1 cellular context compared by ENCODE assay signal in the genomic region with DNA sequence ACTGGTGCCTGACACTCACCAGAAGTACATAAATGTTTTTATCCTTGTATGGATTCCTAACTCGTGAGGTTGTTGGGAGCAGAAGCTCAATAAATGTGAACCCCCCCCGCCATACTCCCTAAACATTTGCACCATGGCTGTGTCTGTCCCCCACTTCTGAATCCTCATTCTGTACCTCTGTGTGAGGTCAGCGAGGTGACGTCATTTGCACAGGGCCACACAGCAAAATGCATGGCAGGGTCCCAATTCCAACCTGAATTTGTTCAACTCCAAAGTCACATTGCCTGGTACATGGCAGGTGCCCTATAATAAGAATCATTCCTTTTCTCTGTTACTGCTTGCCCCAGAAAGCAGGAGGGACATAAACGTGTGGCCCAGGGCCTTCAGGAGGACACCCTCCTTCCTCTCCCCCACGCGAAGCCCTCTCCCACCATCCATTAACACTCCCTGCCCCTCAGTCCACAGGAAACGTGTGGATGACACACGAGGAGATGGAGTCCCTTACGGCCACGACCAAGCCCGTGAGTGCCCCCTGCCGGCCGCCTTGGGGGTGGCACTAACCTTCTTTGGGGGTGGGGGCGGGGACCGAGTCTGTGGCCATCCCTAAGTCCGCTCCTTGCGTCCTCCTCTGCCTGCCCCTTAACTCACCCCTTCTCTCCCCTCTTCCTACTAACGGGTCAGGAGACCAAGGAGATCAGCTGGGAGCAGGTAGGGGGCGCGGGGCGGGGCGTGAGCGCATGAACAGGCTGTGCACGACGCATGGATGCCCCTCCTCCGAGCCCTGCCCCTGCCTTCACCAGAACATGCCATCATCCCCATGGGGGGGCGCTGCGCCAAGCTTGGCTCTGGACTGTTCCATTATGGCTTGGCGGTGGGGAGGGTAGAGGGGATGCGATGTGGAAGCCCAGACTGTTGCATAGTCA.
TF ChIP-seq lines count a peak whose summit lies in the region.

No MANE protein-coding gene starts in this region.

TF ChIP-seq in K562, 482 proteins besides CTCF, POLR2A, EP300 and RAD21 (continued from another document and continues in another):
- TF ChIP-seq, protein P1, sequence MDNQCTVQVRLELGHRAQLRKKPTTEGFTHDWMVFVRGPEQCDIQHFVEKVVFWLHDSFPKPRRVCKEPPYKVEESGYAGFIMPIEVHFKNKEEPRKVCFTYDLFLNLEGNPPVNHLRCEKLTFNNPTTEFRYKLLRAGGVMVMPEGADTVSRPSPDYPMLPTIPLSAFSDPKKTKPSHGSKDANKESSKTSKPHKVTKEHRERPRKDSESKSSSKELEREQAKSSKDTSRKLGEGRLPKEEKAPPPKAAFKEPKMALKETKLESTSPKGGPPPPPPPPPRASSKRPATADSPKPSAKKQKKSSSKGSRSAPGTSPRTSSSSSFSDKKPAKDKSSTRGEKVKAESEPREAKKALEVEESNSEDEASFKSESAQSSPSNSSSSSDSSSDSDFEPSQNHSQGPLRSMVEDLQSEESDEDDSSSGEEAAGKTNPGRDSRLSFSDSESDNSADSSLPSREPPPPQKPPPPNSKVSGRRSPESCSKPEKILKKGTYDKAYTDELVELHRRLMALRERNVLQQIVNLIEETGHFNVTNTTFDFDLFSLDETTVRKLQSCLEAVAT (IDR thresholded peaks at IDR 0.05) = no peak
- TF ChIP-seq SIRT6 (IDR thresholded peaks at IDR 0.05; ENCODE audit: low read depth, low read length) = no peak
- no peak for TF ChIP-seq ZNF280A (IDR thresholded peaks at IDR 0.05; ENCODE audit: low read depth, partially characterized antibody)
- no peak for TF ChIP-seq ZSCAN29 (IDR thresholded peaks at IDR 0.05)
- no peak for TF ChIP-seq ZFP36 (IDR thresholded peaks at IDR 0.05; ENCODE audit: low read depth, low read length, partially characterized antibody)
- TF ChIP-seq RFX7 (CRISPR knock-in tag; IDR thresholded peaks at IDR 0.05) = no peak
- TF ChIP-seq NELFE (IDR thresholded peaks at IDR 0.05; ENCODE audit: insufficient read depth, insufficient read length) = no peak
- TF ChIP-seq RFX5 (IDR thresholded peaks at IDR 0.05; ENCODE audit: low read depth, low read length) = no peak
- TF ChIP-seq TGIF2 (CRISPR knock-in tag; IDR thresholded peaks at IDR 0.05) = no peak
- TF ChIP-seq CBX2 (IDR thresholded peaks at IDR 0.05; ENCODE audit: insufficient read depth, low read length, poor library complexity, severe bottlenecking) = no peak
- no peak for TF ChIP-seq HMG20B (CRISPR knock-in tag; IDR thresholded peaks at IDR 0.05)
- TF ChIP-seq ZNF24 (IDR thresholded peaks at IDR 0.05) = no peak
- TF ChIP-seq, protein P2, sequence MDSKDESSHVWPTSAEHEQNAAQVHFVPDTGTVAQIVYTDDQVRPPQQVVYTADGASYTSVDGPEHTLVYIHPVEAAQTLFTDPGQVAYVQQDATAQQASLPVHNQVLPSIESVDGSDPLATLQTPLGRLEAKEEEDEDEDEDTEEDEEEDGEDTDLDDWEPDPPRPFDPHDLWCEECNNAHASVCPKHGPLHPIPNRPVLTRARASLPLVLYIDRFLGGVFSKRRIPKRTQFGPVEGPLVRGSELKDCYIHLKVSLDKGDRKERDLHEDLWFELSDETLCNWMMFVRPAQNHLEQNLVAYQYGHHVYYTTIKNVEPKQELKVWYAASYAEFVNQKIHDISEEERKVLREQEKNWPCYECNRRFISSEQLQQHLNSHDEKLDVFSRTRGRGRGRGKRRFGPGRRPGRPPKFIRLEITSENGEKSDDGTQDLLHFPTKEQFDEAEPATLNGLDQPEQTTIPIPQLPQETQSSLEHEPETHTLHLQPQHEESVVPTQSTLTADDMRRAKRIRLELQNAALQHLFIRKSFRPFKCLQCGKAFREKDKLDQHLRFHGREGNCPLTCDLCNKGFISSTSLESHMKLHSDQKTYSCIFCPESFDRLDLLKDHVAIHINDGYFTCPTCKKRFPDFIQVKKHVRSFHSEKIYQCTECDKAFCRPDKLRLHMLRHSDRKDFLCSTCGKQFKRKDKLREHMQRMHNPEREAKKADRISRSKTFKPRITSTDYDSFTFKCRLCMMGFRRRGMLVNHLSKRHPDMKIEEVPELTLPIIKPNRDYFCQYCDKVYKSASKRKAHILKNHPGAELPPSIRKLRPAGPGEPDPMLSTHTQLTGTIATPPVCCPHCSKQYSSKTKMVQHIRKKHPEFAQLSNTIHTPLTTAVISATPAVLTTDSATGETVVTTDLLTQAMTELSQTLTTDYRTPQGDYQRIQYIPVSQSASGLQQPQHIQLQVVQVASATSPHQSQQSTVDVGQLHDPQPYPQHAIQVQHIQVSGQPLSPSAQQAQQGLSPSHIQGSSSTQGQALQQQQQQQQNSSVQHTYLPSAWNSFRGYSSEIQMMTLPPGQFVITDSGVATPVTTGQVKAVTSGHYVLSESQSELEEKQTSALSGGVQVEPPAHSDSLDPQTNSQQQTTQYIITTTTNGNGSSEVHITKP (IDR thresholded peaks at IDR 0.05; ENCODE audit: partially characterized antibody) = peak; percentile 99
- peak; percentile 45 for TF ChIP-seq CXXC5 (CRISPR knock-in tag; IDR thresholded peaks at IDR 0.05)
- TF ChIP-seq, protein P3, sequence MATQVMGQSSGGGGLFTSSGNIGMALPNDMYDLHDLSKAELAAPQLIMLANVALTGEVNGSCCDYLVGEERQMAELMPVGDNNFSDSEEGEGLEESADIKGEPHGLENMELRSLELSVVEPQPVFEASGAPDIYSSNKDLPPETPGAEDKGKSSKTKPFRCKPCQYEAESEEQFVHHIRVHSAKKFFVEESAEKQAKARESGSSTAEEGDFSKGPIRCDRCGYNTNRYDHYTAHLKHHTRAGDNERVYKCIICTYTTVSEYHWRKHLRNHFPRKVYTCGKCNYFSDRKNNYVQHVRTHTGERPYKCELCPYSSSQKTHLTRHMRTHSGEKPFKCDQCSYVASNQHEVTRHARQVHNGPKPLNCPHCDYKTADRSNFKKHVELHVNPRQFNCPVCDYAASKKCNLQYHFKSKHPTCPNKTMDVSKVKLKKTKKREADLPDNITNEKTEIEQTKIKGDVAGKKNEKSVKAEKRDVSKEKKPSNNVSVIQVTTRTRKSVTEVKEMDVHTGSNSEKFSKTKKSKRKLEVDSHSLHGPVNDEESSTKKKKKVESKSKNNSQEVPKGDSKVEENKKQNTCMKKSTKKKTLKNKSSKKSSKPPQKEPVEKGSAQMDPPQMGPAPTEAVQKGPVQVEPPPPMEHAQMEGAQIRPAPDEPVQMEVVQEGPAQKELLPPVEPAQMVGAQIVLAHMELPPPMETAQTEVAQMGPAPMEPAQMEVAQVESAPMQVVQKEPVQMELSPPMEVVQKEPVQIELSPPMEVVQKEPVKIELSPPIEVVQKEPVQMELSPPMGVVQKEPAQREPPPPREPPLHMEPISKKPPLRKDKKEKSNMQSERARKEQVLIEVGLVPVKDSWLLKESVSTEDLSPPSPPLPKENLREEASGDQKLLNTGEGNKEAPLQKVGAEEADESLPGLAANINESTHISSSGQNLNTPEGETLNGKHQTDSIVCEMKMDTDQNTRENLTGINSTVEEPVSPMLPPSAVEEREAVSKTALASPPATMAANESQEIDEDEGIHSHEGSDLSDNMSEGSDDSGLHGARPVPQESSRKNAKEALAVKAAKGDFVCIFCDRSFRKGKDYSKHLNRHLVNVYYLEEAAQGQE (CRISPR knock-in tag; IDR thresholded peaks at IDR 0.05; ENCODE audit: low read depth) = no peak
- no peak; the same call in 1 of the 2 replicates for TF ChIP-seq ZFP91 (CRISPR knock-in tag; IDR thresholded peaks at IDR 0.05)
- TF ChIP-seq, protein P4, sequence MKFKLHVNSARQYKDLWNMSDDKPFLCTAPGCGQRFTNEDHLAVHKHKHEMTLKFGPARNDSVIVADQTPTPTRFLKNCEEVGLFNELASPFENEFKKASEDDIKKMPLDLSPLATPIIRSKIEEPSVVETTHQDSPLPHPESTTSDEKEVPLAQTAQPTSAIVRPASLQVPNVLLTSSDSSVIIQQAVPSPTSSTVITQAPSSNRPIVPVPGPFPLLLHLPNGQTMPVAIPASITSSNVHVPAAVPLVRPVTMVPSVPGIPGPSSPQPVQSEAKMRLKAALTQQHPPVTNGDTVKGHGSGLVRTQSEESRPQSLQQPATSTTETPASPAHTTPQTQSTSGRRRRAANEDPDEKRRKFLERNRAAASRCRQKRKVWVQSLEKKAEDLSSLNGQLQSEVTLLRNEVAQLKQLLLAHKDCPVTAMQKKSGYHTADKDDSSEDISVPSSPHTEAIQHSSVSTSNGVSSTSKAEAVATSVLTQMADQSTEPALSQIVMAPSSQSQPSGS (CRISPR knock-in tag; IDR thresholded peaks at IDR 0.05) = no peak; the same call in 1 of the 2 replicates
- TF ChIP-seq E2F4 (CRISPR knock-in tag; IDR thresholded peaks at IDR 0.05; ENCODE audit: low read depth) = peak; percentile 1; the same call in 1 of the 2 replicates
- no peak for TF ChIP-seq THRAP3 (IDR thresholded peaks at IDR 0.05; ENCODE audit: borderline replicate concordance)
- peak; percentile 63; the same call in 1 of the 2 replicates for TF ChIP-seq EGR1 (conservative IDR thresholded peaks at IDR 0.05)
- no peak for TF ChIP-seq BCL6 (CRISPR knock-in tag; IDR thresholded peaks at IDR 0.05)
- no peak for TF ChIP-seq ZBED1 (IDR thresholded peaks at IDR 0.05)
- TF ChIP-seq GATAD2A (IDR thresholded peaks at IDR 0.05) = 0 out of 2 replicates have a peak, but pooled peaks have one; percentile 7
- TF ChIP-seq, protein P5, sequence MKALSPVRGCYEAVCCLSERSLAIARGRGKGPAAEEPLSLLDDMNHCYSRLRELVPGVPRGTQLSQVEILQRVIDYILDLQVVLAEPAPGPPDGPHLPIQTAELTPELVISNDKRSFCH (CRISPR knock-in tag; IDR thresholded peaks at IDR 0.05) = no peak
- TF ChIP-seq, protein P5 (tag; IDR thresholded peaks at IDR 0.05) = no peak
- TF ChIP-seq CHD4 (IDR thresholded peaks at IDR 0.05; ENCODE audit: insufficient read depth, insufficient replicate concordance, low read depth, low read length, poor library complexity, severe bottlenecking) = no peak
- no peak for TF ChIP-seq ZFX (CRISPR knock-in tag; IDR thresholded peaks at IDR 0.05)
- no peak for TF ChIP-seq MYBL2 (IDR thresholded peaks at IDR 0.05; ENCODE audit: low read depth)
- TF ChIP-seq MYBL2 (CRISPR knock-in tag; IDR thresholded peaks at IDR 0.05; ENCODE audit: borderline replicate concordance) = no peak
- TF ChIP-seq TARDBP (IDR thresholded peaks at IDR 0.05) = 0 out of 2 replicates have a peak, but pooled peaks have one; percentile 58
- TF ChIP-seq, protein P6, sequence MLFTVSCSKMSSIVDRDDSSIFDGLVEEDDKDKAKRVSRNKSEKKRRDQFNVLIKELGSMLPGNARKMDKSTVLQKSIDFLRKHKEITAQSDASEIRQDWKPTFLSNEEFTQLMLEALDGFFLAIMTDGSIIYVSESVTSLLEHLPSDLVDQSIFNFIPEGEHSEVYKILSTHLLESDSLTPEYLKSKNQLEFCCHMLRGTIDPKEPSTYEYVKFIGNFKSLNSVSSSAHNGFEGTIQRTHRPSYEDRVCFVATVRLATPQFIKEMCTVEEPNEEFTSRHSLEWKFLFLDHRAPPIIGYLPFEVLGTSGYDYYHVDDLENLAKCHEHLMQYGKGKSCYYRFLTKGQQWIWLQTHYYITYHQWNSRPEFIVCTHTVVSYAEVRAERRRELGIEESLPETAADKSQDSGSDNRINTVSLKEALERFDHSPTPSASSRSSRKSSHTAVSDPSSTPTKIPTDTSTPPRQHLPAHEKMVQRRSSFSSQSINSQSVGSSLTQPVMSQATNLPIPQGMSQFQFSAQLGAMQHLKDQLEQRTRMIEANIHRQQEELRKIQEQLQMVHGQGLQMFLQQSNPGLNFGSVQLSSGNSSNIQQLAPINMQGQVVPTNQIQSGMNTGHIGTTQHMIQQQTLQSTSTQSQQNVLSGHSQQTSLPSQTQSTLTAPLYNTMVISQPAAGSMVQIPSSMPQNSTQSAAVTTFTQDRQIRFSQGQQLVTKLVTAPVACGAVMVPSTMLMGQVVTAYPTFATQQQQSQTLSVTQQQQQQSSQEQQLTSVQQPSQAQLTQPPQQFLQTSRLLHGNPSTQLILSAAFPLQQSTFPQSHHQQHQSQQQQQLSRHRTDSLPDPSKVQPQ (CRISPR knock-in tag; IDR thresholded peaks at IDR 0.05; ENCODE audit: borderline replicate concordance) = no peak
- peak in 1 of 2 experiments; percentile 96; a peak in 2 of 4 replicates for TF ChIP-seq NONO (IDR thresholded peaks at IDR 0.05; ENCODE audit: low read depth in 2 of 2, low read length in 1 of 2)
- TF ChIP-seq, protein P7, sequence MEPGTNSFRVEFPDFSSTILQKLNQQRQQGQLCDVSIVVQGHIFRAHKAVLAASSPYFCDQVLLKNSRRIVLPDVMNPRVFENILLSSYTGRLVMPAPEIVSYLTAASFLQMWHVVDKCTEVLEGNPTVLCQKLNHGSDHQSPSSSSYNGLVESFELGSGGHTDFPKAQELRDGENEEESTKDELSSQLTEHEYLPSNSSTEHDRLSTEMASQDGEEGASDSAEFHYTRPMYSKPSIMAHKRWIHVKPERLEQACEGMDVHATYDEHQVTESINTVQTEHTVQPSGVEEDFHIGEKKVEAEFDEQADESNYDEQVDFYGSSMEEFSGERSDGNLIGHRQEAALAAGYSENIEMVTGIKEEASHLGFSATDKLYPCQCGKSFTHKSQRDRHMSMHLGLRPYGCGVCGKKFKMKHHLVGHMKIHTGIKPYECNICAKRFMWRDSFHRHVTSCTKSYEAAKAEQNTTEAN (CRISPR knock-in tag; IDR thresholded peaks at IDR 0.05) = no peak
- no peak for TF ChIP-seq ZNF695 (CRISPR knock-in tag; IDR thresholded peaks at IDR 0.05)
- no peak for TF ChIP-seq RBM34 (IDR thresholded peaks at IDR 0.05; ENCODE audit: borderline replicate concordance, insufficient read depth, low read length)
